3 cellular contexts compared by ENCODE assay signal in the genomic region with DNA sequence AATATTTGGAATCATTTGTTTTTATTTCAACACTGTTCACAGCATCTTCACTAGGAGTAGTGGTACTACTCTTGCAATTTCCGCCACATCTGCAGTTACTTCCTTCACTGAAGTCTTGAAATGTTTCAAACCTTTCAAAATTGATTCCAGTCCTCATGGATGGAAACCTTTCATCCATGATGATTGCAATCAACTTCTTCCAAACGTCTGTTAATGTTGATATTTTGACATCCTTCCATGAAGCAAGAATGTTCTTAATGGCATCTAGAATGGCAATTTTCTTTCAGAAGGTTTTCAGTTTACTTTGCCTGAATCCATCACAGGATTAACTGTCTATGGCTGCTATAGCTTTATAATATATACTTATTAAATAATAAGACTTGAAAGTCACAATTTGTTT.
"Had no signal": no experiment of that assay in that cellular context is flagged by ENCODE, and none has a peak within 500 bp of the region (broad histone marks: within the 10 kb centered on the region; RNA-seq: fewer than 3 reads in every experiment).

No MANE protein-coding gene starts in this region.

- H3K4me3 ChIP-seq: GM12878 had no signal

- DNase-seq: GDM1, GF-D8 had no signal
